Comparison of ENCODE assay signal across 28 cellular contexts in the genomic region with DNA sequence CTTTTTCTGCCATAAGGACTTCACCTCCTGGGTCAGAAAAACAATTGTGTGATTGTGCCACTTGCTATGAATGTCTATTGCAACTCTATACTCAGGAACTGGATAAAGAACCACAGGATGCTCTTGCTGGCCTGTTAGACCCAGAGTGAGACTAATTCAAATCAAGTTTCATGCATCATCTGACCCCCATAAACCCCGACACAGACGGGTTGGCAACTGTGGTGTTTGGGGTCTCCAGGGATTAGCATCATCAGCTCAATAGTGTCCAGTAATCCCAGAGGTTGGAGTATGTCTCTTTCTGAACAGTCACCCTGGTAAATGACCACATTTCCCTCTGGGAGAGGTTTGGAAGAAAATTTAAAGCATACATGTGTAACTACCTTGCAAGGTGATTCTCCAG.
"Had no signal": no experiment of that assay in that cellular context is flagged by ENCODE, and none has a peak within 500 bp of the region (broad histone marks: within the 10 kb centered on the region; RNA-seq: fewer than 3 reads in every experiment).

No MANE protein-coding gene starts in this region.

- H3K4me1 Mint-ChIP-seq: naive thymus-derived CD8-positive, alpha-beta T cell; nephron had no signal

- H3K27me3 ChIP-seq: suprapubic skin, tibial artery had no signal

- H3K4me3 Mint-ChIP-seq: naive thymus-derived CD8-positive, alpha-beta T cell; nephron; neural crest cell; stimulated activated naive B cell treated with anti-CD40 and anti-IgM and Interleukin-4, amounts not matched to agents 10 μg/mL and 1 μg/mL and 100 μg/mL, for 72 hours had no signal

- H3K4me1 ChIP-seq: left lung, lower lobe of right lung, pancreas, prostate gland, suprapubic skin, tibial artery, upper lobe of right lung had no signal

- H3K27ac ChIP-seq: left lung, lower lobe of right lung, pancreas, prostate gland, skin epidermis, suprapubic skin, thoracic aorta, tibial artery, upper lobe of right lung had no signal

- H3K36me3 Mint-ChIP-seq: stimulated activated naive B cell treated with anti-CD40 and anti-IgM and Interleukin-4, amounts not matched to agents 10 μg/mL and 1 μg/mL and 100 μg/mL, for 72 hours had no signal

- H3K36me3 ChIP-seq: left lung, lower lobe of right lung, pancreas, prostate gland, suprapubic skin, thoracic aorta, tibial artery, upper lobe of right lung had no signal

- H3K27ac Mint-ChIP-seq: naive thymus-derived CD8-positive, alpha-beta T cell; nephron; stimulated activated naive B cell treated with anti-CD40 and anti-IgM and Interleukin-4, amounts not matched to agents 10 μg/mL and 1 μg/mL and 100 μg/mL, for 72 hours had no signal

- ATAC-seq: left cardiac atrium; left lung; lower lobe of right lung; naive thymus-derived CD8-positive, alpha-beta T cell; pancreas; sciatic nerve; stimulated activated naive CD8-positive, alpha-beta T cell treated with anti-CD3 and anti-CD28 coated beads, Interleukin-15, Interleukin-2, amounts not matched to agents 100 U/mL and 50 U/mL, for 24 hours; upper lobe of right lung had no signal

- H3K9me3 ChIP-seq: left lung, lower lobe of right lung, pancreas, prostate gland, suprapubic skin, thoracic aorta, tibial artery, upper lobe of right lung had no signal

- H3K9me3 Mint-ChIP-seq: naive thymus-derived CD8-positive, alpha-beta T cell; nephron had no signal

- H3K4me3 ChIP-seq: left lung, lower lobe of right lung, pancreas, prostate gland, skin epidermis, suprapubic skin, thoracic aorta, tibial artery, upper lobe of right lung had no signal

- DNase-seq: hippocampal formation; kidney glomerular epithelial cell; left cardiac atrium; left lung; lower lobe of right lung; mammary epithelial cell; mesenchymal stem cell; naive thymus-derived CD8-positive, alpha-beta T cell; nucleus accumbens; pancreas; posterior cingulate gyrus; retina; stimulated activated CD4-positive, alpha-beta T cell treated with anti-CD3 and anti-CD28 coated beads, Interleukin-12 subunit alpha, Interleukin-12 subunit beta, amount 100 ng/mL, for 4 hours; stimulated activated CD4-positive, alpha-beta T cell treated with anti-CD3 and anti-CD28 coated beads, Interleukin-15, amount 100 ng/mL, for 24 hours; stimulated activated CD4-positive, alpha-beta T cell treated with anti-CD3 and anti-CD28 coated beads, Interleukin-2, amount 100 ng/mL, for 24 hours; stimulated activated CD4-positive, alpha-beta T cell treated with anti-CD3 and anti-CD28 coated beads, Interleukin-4, amount 100 ng/mL, for 1 hour; stimulated activated naive B cell treated with anti-CD40 and anti-IgM and Interleukin-4, amounts not matched to agents 10 μg/mL and 1 μg/mL and 100 μg/mL, for 72 hours; stimulated activated naive CD8-positive, alpha-beta T cell treated with anti-CD3 and anti-CD28 coated beads, Interleukin-15, Interleukin-2, amounts not matched to agents 100 U/mL and 50 U/mL, for 24 hours; tibial artery; trophoblast cell; upper lobe of right lung had no signal
